ENCODE assay signal across 24 cellular contexts in genomic region chr17:18148586-18148985, GRCh38.
"Had no signal": no experiment of that assay in that cellular context is flagged by ENCODE, and none has a peak within 500 bp of the region (broad histone marks: within the 10 kb centered on the region; RNA-seq: fewer than 3 reads in every experiment).

No MANE protein-coding gene starts in this region.

- H3K9ac ChIP-seq: neural progenitor cell, parathyroid adenoma had no signal

- H3K9me3 ChIP-seq: ovary, psoas muscle, right lobe of liver, sigmoid colon, stomach, thoracic aorta, thyroid gland, tibial nerve, upper lobe of left lung, vagina had no signal

- H3K4me3 ChIP-seq: neural progenitor cell, ovary, psoas muscle, right lobe of liver, sigmoid colon, stomach, thoracic aorta, thyroid gland, tibial nerve, upper lobe of left lung, vagina had no signal

- H3K27ac ChIP-seq: neural progenitor cell, ovary, parathyroid adenoma, psoas muscle, right lobe of liver, sigmoid colon, stomach, thoracic aorta, thyroid gland, tibial nerve, upper lobe of left lung, vagina had no signal

- H2AFZ ChIP-seq: neural progenitor cell, parathyroid adenoma had no signal

- H3K27me3 ChIP-seq: neural progenitor cell, ovary, right lobe of liver, thyroid gland, tibial nerve, upper lobe of left lung, vagina had no signal

- DNase-seq: occipital lobe; ovary; posterior cingulate gyrus; psoas muscle; right cardiac atrium; sigmoid colon; small intestine; stimulated activated CD4-positive, alpha-beta T cell treated with anti-CD3 and anti-CD28 coated beads, Interleukin-15, amount 100 ng/mL, for 24 hours; stimulated activated CD4-positive, alpha-beta T cell treated with anti-CD3 and anti-CD28 coated beads, Interleukin-2, amount 100 ng/mL, for 24 hours; stimulated activated CD4-positive, alpha-beta T cell treated with anti-CD3 and anti-CD28 coated beads, Interleukin-2, amount 100 ng/mL, for 48 hours; stimulated activated CD4-positive, alpha-beta T cell treated with anti-CD3 and anti-CD28 coated beads, Interleukin-4, amount 100 ng/mL, for 24 hours; stimulated activated naive B cell treated with anti-CD40 and anti-IgM and Interleukin-4, amounts not matched to agents 10 μg/mL and 1 μg/mL and 100 μg/mL, for 72 hours; stimulated activated naive CD4-positive, alpha-beta T cell treated with Interleukin-2 at 50 U/mL for 16 hours; stomach; thyroid gland; trophoblast cell had no signal

- H3K79me2 ChIP-seq: parathyroid adenoma had no signal

- H3K4me1 ChIP-seq: parathyroid adenoma, psoas muscle had no signal

- H3K36me3 ChIP-seq: neural progenitor cell, ovary, right lobe of liver, sigmoid colon, stomach, thoracic aorta, thyroid gland, upper lobe of left lung, vagina had no signal

- H3K4me2 ChIP-seq: neural progenitor cell had no signal

- FAIRE-seq: small intestine, urothelium cell line had no signal
